In genomic region chr3:52373676-52374075, GRCh38 we compare ENCODE assay signal across 17 cellular contexts. TPM values are rescaled to one million over a fixed set of nuclear protein-coding genes. Genes with fewer than 3 reads are reported as not detected.
DNase-seq lines count a peak whose midpoint lies in the region; ATAC-seq and TF ChIP-seq lines count a peak whose summit lies in the region.
"Had no signal": no experiment of that assay in that cellular context is flagged by ENCODE, and none has a peak within 500 bp of the region (broad histone marks: within the 10 kb centered on the region; RNA-seq: fewer than 3 reads in every experiment).

No MANE protein-coding gene starts in this region.

- H3K4me2 ChIP-seq in SK-N-SH (no peak overlapping the region), hepatocyte (peak overlapping the region; percentile 63)

- no peaks in the 10 kb centered on the region for H3K9me3 Mint-ChIP-seq in WTC11
- H3K9me3 Mint-ChIP-seq in type B pancreatic cell: no peaks in the 10 kb centered on the region
- H3K9me3 Mint-ChIP-seq: activated T-cell treated with anti-CD3 and anti-CD28 coated beads, Interleukin-2, amount 50 U/mL, for 72 hours had no signal

- H3K4me1 ChIP-seq in SK-N-SH (ENCODE audit: control insufficient read depth in 1 of 2, insufficient read depth in 2 of 2, low read depth in 1 of 2, low read length in 1 of 2): no peaks in the 10 kb centered on the region; a peak in 1 of 4 replicates
- H3K4me1 ChIP-seq in hepatocyte (ENCODE audit: insufficient read depth): no peaks in the 10 kb centered on the region
- H3K4me1 ChIP-seq: adrenal gland, thyroid gland had no signal

- no peak overlapping the region for H2AFZ ChIP-seq in SK-N-SH (ENCODE audit: low read depth)
- H2AFZ ChIP-seq in hepatocyte: peak overlapping the region; percentile 28

- H3K27ac ChIP-seq in SK-N-SH (ENCODE audit: low read depth in 2 of 2, low read length in 1 of 2) (no peak overlapping the region), hepatocyte (no peak overlapping the region)
- H3K27ac ChIP-seq: 22Rv1, SJCRH30, thyroid gland had no signal

- DNase-seq in SK-N-SH (no peak), WTC11 (ENCODE audit: low spot score) (no peak), hepatocyte (ENCODE audit: low spot score) (no peak), type B pancreatic cell (ENCODE audit: extremely low spot score, unreplicated experiment) (no peak), NCI-H345 (lab: John Stamatoyannopoulos, UW) (no peak), EL (no peak), UCSD-AML1 (lab: John Stamatoyannopoulos, UW; ENCODE audit: unreplicated experiment) (no peak)
- DNase-seq: adrenal gland, kidney, NCI-H1436 treated with DMSO at 0.1 percent for 48 hours, NCI-H510A, SJCRH30 had no signal

- H3K36me3 Mint-ChIP-seq in WTC11 (no peaks in the 10 kb centered on the region), type B pancreatic cell (no peaks in the 10 kb centered on the region)

- H4K20me1 ChIP-seq in SK-N-SH (ENCODE audit: insufficient read depth) (no peaks in the 10 kb centered on the region), hepatocyte (ENCODE audit: insufficient read depth, poor library complexity, severe bottlenecking) (no peaks in the 10 kb centered on the region)

- H3K4me1 Mint-ChIP-seq in WTC11: peaks cover 16% of the 10 kb centered on the region
- peaks cover 8% of the 10 kb centered on the region for H3K4me1 Mint-ChIP-seq in type B pancreatic cell (ENCODE audit: unreplicated experiment)

- CTCF ChIA-PET in SK-N-SH (lab: Yijun Ruan, JAX) (interaction anchor here (1.8 kb wide), 1 partner anchor 10 kb away, joined by 5 read pairs; no protein-coding TSS in a partner anchor), WTC11 (lab: Charles Lee) (interaction anchor here (1.5 to 3.2 kb wide), 4 partner anchors 12 to 153 kb away, joined by 6 to 26 read pairs (median 11); no protein-coding TSS in a partner anchor)

- no peaks in the 10 kb centered on the region for H3K27me3 ChIP-seq in SK-N-SH (ENCODE audit: insufficient read depth)
- peaks cover 4% of the 10 kb centered on the region for H3K27me3 ChIP-seq in hepatocyte
- H3K27me3 ChIP-seq: adrenal gland, thyroid gland had no signal

- H3K27me3 Mint-ChIP-seq in WTC11 (ENCODE audit: low read depth) (peaks cover 11% of the 10 kb centered on the region), type B pancreatic cell (peaks cover 22% of the 10 kb centered on the region)

- H3K9me2 ChIP-seq in SK-N-SH (no peaks in the 10 kb centered on the region), hepatocyte (replicated peaks; ENCODE audit: insufficient read depth) (no peaks in the 10 kb centered on the region)

- H3K4me3 ChIP-seq in SK-N-SH (ENCODE audit: low read depth in 2 of 2, low read length in 1 of 2) (no peak overlapping the region), hepatocyte (no peak overlapping the region)
- H3K4me3 ChIP-seq: mucosa of descending colon, SJCRH30, thyroid gland had no signal

- 65% methylated on average over 6 of the region's 6 CpGs for WGBS in SK-N-SH (ENCODE audit: low lambda C conversion rate)
- 55% methylated on average over 6 of the region's 6 CpGs for WGBS in hepatocyte (ENCODE audit: low lambda C conversion rate, missing lambda C conversion rate)

- no peak for TF ChIP-seq EP300 in SK-N-SH (IDR thresholded peaks at IDR 0.05; ENCODE audit: borderline replicate concordance in 1 of 2, low read depth in 1 of 2, low read length in 1 of 2)

- H3K4me3 Mint-ChIP-seq in WTC11 (peak overlapping the region; percentile 53), type B pancreatic cell (peak overlapping the region; percentile 53)

- peak; percentile 32; the same call in 2 of the 3 replicates for ATAC-seq in SK-N-SH treated with all-trans-retinoic acid at 6 μM for 48 hours
- ATAC-seq in WTC11: no peak
- ATAC-seq: activated T-cell treated with anti-CD3 and anti-CD28 coated beads, Interleukin-2, amount 50 U/mL, for 72 hours had no signal

- no peak overlapping the region for H3K9ac ChIP-seq in SK-N-SH

- no peak for TF ChIP-seq CTCF in SK-N-SH (IDR thresholded peaks at IDR 0.05)
- no peak for TF ChIP-seq CTCF in WTC11 (IDR thresholded peaks at IDR 0.05)
- no peak for TF ChIP-seq CTCF in hepatocyte (IDR thresholded peaks at IDR 0.05; ENCODE audit: poor library complexity)
- TF ChIP-seq CTCF in type B pancreatic cell (conservative IDR thresholded peaks at IDR 0.05): no peak

- H3K27ac Mint-ChIP-seq in WTC11: no peak overlapping the region
- H3K27ac Mint-ChIP-seq in type B pancreatic cell: peak overlapping the region; percentile 13
- H3K27ac Mint-ChIP-seq: activated T-cell treated with anti-CD3 and anti-CD28 coated beads, Interleukin-2, amount 50 U/mL, for 72 hours had no signal

- H3K36me3 ChIP-seq in SK-N-SH (replicated peaks in 1 of 2; ENCODE audit: control insufficient read depth in 1 of 2, insufficient read depth in 2 of 2, low read length in 1 of 2) (no peaks in the 10 kb centered on the region), hepatocyte (replicated peaks; ENCODE audit: insufficient read depth, low read depth) (no peaks in the 10 kb centered on the region)
- H3K36me3 ChIP-seq: SJCRH30 had no signal

- POLR2A ChIA-PET in SK-N-SH (lab: Yijun Ruan, JAX): no interaction called here
- POLR2A ChIA-PET in WTC11 (lab: Charles Lee): interaction anchor here (0.6 kb wide), 1 partner anchor 11 kb away, joined by 3 read pairs; no protein-coding TSS in a partner anchor

- TF ChIP-seq RAD21 in SK-N-SH (IDR thresholded peaks at IDR 0.05; ENCODE audit: low read length): no peak

- H3K79me2 ChIP-seq in SK-N-SH (ENCODE audit: insufficient read depth) (no peaks in the 10 kb centered on the region), hepatocyte (no peaks in the 10 kb centered on the region)

- no peaks in the 10 kb centered on the region for H3K9me3 ChIP-seq in SK-N-SH
- H3K9me3 ChIP-seq in hepatocyte (ENCODE audit: low read depth): no peaks in the 10 kb centered on the region
- H3K9me3 ChIP-seq: adrenal gland, mucosa of descending colon, SJCRH30, thyroid gland had no signal

- peaks cover 3% of the 10 kb centered on the region for H3F3A ChIP-seq in SK-N-SH (replicated peaks; ENCODE audit: insufficient read depth)

TF ChIP-seq in SK-N-SH treated with all-trans-retinoic acid at 6 μM for 48 hours, 23 proteins besides CTCF, POLR2A, EP300 and RAD21 (continues in another document):
- TF ChIP-seq ZFP30 (CRISPR knock-in tag; IDR thresholded peaks at IDR 0.05): no peak

TF ChIP-seq in SK-N-SH, 30 proteins besides CTCF, POLR2A, EP300 and RAD21 (continues in another document):
- no peak for TF ChIP-seq EZH2phosphoT487 (IDR thresholded peaks at IDR 0.05; ENCODE audit: borderline replicate concordance, low read depth)
- no peak for TF ChIP-seq GABPA (IDR thresholded peaks at IDR 0.05; ENCODE audit: low read depth)
- no peak for TF ChIP-seq PBX3 (IDR thresholded peaks at IDR 0.05)
- TF ChIP-seq NFIC (IDR thresholded peaks at IDR 0.05; ENCODE audit: borderline replicate concordance): no peak
- no peak for TF ChIP-seq TEAD4 (IDR thresholded peaks at IDR 0.05; ENCODE audit: borderline replicate concordance, insufficient read depth)

TF ChIP-seq in WTC11, 78 proteins besides CTCF, POLR2A, EP300 and RAD21 (continues in another document):
- TF ChIP-seq CREM (CRISPR knock-in tag; IDR thresholded peaks at IDR 0.05) (no peak), NR2C2 (CRISPR knock-in tag; IDR thresholded peaks at IDR 0.05) (no peak), KAT7 (CRISPR knock-in tag; IDR thresholded peaks at IDR 0.05; ENCODE audit: borderline replicate concordance) (no peak)
- TF ChIP-seq, protein P1, sequence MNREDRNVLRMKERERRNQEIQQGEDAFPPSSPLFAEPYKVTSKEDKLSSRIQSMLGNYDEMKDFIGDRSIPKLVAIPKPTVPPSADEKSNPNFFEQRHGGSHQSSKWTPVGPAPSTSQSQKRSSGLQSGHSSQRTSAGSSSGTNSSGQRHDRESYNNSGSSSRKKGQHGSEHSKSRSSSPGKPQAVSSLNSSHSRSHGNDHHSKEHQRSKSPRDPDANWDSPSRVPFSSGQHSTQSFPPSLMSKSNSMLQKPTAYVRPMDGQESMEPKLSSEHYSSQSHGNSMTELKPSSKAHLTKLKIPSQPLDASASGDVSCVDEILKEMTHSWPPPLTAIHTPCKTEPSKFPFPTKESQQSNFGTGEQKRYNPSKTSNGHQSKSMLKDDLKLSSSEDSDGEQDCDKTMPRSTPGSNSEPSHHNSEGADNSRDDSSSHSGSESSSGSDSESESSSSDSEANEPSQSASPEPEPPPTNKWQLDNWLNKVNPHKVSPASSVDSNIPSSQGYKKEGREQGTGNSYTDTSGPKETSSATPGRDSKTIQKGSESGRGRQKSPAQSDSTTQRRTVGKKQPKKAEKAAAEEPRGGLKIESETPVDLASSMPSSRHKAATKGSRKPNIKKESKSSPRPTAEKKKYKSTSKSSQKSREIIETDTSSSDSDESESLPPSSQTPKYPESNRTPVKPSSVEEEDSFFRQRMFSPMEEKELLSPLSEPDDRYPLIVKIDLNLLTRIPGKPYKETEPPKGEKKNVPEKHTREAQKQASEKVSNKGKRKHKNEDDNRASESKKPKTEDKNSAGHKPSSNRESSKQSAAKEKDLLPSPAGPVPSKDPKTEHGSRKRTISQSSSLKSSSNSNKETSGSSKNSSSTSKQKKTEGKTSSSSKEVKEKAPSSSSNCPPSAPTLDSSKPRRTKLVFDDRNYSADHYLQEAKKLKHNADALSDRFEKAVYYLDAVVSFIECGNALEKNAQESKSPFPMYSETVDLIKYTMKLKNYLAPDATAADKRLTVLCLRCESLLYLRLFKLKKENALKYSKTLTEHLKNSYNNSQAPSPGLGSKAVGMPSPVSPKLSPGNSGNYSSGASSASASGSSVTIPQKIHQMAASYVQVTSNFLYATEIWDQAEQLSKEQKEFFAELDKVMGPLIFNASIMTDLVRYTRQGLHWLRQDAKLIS (CRISPR knock-in tag; IDR thresholded peaks at IDR 0.05; ENCODE audit: borderline replicate concordance): no peak

RNA-seq across cellular contexts. Expression of gene BAP1, which starts 36.1 kb away (rescaled TPM):
- polyA plus RNA-seq in SK-N-SH (2012; rRNA removed) (66.5 and 66.8 TPM in 2 replicates), hepatocyte (57.4 and 59.2 TPM in 2 replicates)
- polyA plus RNA-seq in SK-N-SH (2012; cell fraction: cytosol; rRNA removed): 50.1 and 52.4 TPM in 2 replicates
- polyA plus RNA-seq in SK-N-SH (2012; cell fraction: nucleus; rRNA removed): 201 and 241 TPM in 2 replicates
- total RNA-seq in WTC11 (2021) (75.7 to 94.0 TPM (median 81.7 TPM) in 3 replicates), hepatocyte (54.1 and 68.5 TPM in 2 replicates), type B pancreatic cell (ENCODE audit: low replicate concordance) (80.9 and 106 TPM in 2 replicates)

RNA-seq across cellular contexts. Expression of gene PHF7, which starts 36.8 kb away (rescaled TPM):
- 8.6 and 11.3 TPM in 2 replicates for polyA plus RNA-seq in SK-N-SH (2012; rRNA removed)
- polyA plus RNA-seq in SK-N-SH (2012; cell fraction: cytosol; rRNA removed): 9.3 and 9.9 TPM in 2 replicates
- polyA plus RNA-seq in SK-N-SH (2012; cell fraction: nucleus; rRNA removed): 17.8 and 26.3 TPM in 2 replicates
- total RNA-seq in WTC11 (2021): 15.4 to 21.1 TPM (median 15.7 TPM) in 3 replicates
- 7.1 and 7.2 TPM in 2 replicates for total RNA-seq in hepatocyte
- 3.9 and 7.1 TPM in 2 replicates for polyA plus RNA-seq in hepatocyte
- 3.9 and 8.2 TPM in 2 replicates for total RNA-seq in type B pancreatic cell (ENCODE audit: low replicate concordance)

RNA-seq across cellular contexts. Expression of gene DNAH1, which starts 57.6 kb away (rescaled TPM):
- polyA plus RNA-seq in SK-N-SH (2012; rRNA removed) (5.1 and 6.7 TPM in 2 replicates), hepatocyte (2.7 and 4.2 TPM in 2 replicates)
- 1.2 and 1.4 TPM in 2 replicates for polyA plus RNA-seq in SK-N-SH (2012; cell fraction: cytosol; rRNA removed)
- polyA plus RNA-seq in SK-N-SH (2012; cell fraction: nucleus; rRNA removed): 34.4 and 46.8 TPM in 2 replicates
- total RNA-seq in WTC11 (2021) (1.5 to 3.7 TPM (median 2.8 TPM) in 3 replicates), hepatocyte (2.5 and 4.0 TPM in 2 replicates), type B pancreatic cell (ENCODE audit: low replicate concordance) (2.6 and 7.3 TPM in 2 replicates)
